1 cellular context compared by ENCODE assay signal in the genomic region with DNA sequence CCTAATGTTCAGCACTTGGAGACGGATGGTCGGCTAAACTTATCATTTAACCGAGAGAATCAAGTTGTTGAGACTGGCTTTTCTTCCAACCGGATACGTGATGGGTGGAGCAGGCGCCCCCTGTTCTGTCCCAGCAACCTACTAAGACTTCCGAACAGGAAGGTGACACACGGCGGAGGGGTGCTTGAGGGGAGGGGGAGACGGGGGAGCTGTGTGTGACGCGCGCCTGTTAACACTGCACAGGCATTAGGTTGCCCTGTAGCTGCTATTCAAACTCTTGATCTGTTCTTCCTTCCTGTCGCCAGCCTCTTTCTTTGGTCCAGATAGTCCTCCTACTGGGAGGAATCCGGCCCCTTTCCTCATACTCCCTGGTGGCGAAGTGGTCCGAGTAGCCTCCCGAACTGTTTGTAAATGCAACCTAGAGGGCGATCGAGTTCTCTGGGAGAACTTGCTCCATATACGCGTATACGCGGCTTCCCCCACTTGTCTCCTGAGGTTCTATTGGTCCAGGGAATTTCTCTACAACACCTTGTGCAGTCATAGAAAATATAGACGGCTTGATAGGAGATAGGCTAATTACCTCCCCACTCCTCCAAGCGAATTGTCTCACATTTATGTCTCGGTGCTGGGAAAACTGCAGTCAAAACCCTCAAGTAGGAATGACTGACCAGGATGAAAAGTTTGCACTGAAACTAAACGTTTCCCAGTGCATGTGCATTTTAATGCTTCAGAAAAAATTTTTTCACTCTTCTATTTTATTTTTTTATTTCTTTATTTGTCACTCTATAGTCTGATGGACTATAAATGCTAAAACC.
TF ChIP-seq lines count a peak whose summit lies in the region.

No MANE protein-coding gene starts in this region.

TF ChIP-seq in GM23338, 12 proteins besides CTCF, POLR2A, EP300 and RAD21 (continued from another document):
- TF ChIP-seq REST (IDR thresholded peaks at IDR 0.05; ENCODE audit: unreplicated experiment): no peak
